In genomic region chr2:151916632-151917031, GRCh38 we compare ENCODE assay signal across 18 cellular contexts.
DNase-seq lines count a peak whose midpoint lies in the region; ATAC-seq and TF ChIP-seq lines count a peak whose summit lies in the region.
"Had no signal": no experiment of that assay in that cellular context is flagged by ENCODE, and none has a peak within 500 bp of the region (broad histone marks: within the 10 kb centered on the region; RNA-seq: fewer than 3 reads in every experiment).

No MANE protein-coding gene starts in this region.

- no peaks in the 10 kb centered on the region for H3K36me3 Mint-ChIP-seq in stimulated activated effector memory CD8-positive, alpha-beta T cell treated with anti-CD3 and anti-CD28 coated beads, Interleukin-12 subunit alpha, Interleukin-12 subunit beta, amount 100 ng/mL, for 72 hours

- no peaks in the 10 kb centered on the region for H3K4me1 Mint-ChIP-seq in stimulated activated effector memory CD8-positive, alpha-beta T cell treated with anti-CD3 and anti-CD28 coated beads, Interleukin-12 subunit alpha, Interleukin-12 subunit beta, amount 100 ng/mL, for 72 hours

- no peak overlapping the region for H3K4me3 Mint-ChIP-seq in stimulated activated effector memory CD8-positive, alpha-beta T cell treated with anti-CD3 and anti-CD28 coated beads, Interleukin-12 subunit alpha, Interleukin-12 subunit beta, amount 100 ng/mL, for 72 hours
- H3K4me3 Mint-ChIP-seq: T-helper 1 cell treated with Interleukin-12 subunit alpha and Interleukin-12 subunit beta and Interleukin-4 antibody, amounts not matched to agents 30 μg/mL and 1 μg/mL, for 36 hours had no signal

- WGBS in lower leg skin, 2 donors, result 45 to 51% methylated on average over 5 of the region's 5 CpGs

- no peak for ATAC-seq in Panc1
- no peak for ATAC-seq in stimulated activated effector memory CD8-positive, alpha-beta T cell treated with anti-CD3 and anti-CD28 coated beads, Interleukin-12 subunit alpha, Interleukin-12 subunit beta, amount 100 ng/mL, for 72 hours
- ATAC-seq: A549 had no signal

- DNase-seq in NCI-H2171 treated with DMSO at 0.1 percent for 48 hours (lab: John Stamatoyannopoulos, UW), result peak; percentile 25
- no peak for DNase-seq in NCI-H2171 (lab: John Stamatoyannopoulos, UW)
- peak; percentile 81 for DNase-seq in NB4 (ENCODE audit: low read depth)
- no peak for DNase-seq in Panc1 (ENCODE audit: low read depth, low spot score)
- peak; percentile 21 for DNase-seq in fibroblast of mammary gland (ENCODE audit: low read depth)
- no peak for DNase-seq in lower leg skin (ENCODE audit: low spot score in 2 of 2)
- DNase-seq in stimulated activated effector memory CD8-positive, alpha-beta T cell treated with anti-CD3 and anti-CD28 coated beads, Interleukin-12 subunit alpha, Interleukin-12 subunit beta, amount 100 ng/mL, for 72 hours (ENCODE audit: low spot score in 2 of 2), result no peak
- DNase-seq: DMS 273 treated with DMSO at 0.1 percent for 48 hours, GF-D8, HFFc6, Kasumi-1, MM.1S, NCI-H1930, NCI-H446 treated with DMSO at 0.1 percent for 48 hours, NCI-H748 treated with DMSO at 0.1 percent for 48 hours, SHP77 had no signal

- BruUV-seq in Panc1 (replicated peaks; lab: Mats Ljungman, UMichigan), result no TSS peak

- intact Hi-C loops in Panc1 (cut with micrococcal nuclease; ENCODE audit: unreplicated experiment), result no loop called here
- intact Hi-C loops in lower leg skin (cut with DNase I; ENCODE audit: low total_unique reads), result no loop called here

- in situ Hi-C loops in Panc1 (cut with HindIII; ENCODE audit: low pct_unique_long_range_greater_than_20kb, low sequenced_read_pairs), result no loop called here

- H3K36me3 ChIP-seq in Panc1 (ENCODE audit: control insufficient read depth, insufficient read depth, low read length), result no peaks in the 10 kb centered on the region

- no peaks in the 10 kb centered on the region for H3K27me3 ChIP-seq in Panc1 (ENCODE audit: control insufficient read depth, insufficient read depth, low read length)

- CTCF ChIA-PET in Panc1 (lab: Charles Lee), result no interaction called here

- TF ChIP-seq POLR2A in NB4 (IDR thresholded peaks at IDR 0.05; ENCODE audit: extremely low read depth, insufficient read length) (no peak), lower leg skin (IDR thresholded peaks at IDR 0.05) (no peak)

- no peaks in the 10 kb centered on the region for H3K9me3 ChIP-seq in Panc1 (ENCODE audit: control insufficient read depth, insufficient read depth, low read depth, low read length)
- H3K9me3 ChIP-seq: A549 had no signal

- no peak overlapping the region for H3K27ac Mint-ChIP-seq in stimulated activated effector memory CD8-positive, alpha-beta T cell treated with anti-CD3 and anti-CD28 coated beads, Interleukin-12 subunit alpha, Interleukin-12 subunit beta, amount 100 ng/mL, for 72 hours
- H3K27ac Mint-ChIP-seq: HFFc6; T-helper 1 cell treated with Interleukin-12 subunit alpha and Interleukin-12 subunit beta and Interleukin-4 antibody, amounts not matched to agents 30 μg/mL and 1 μg/mL, for 36 hours had no signal

- H3K4me3 ChIP-seq in NB4 (ENCODE audit: low read depth, low read length) (no peak overlapping the region), Panc1 (ENCODE audit: low read depth in 2 of 2, low read length in 2 of 2) (no peak overlapping the region), fibroblast of mammary gland (ENCODE audit: control insufficient read depth, low read depth, low read length) (no peak overlapping the region), lower leg skin (ENCODE audit: low read depth, poor library complexity, severe bottlenecking) (no peak overlapping the region)
- H3K4me3 ChIP-seq: A549 had no signal

- no peak overlapping the region for H3K27ac ChIP-seq in Panc1 (ENCODE audit: low read length)
- H3K27ac ChIP-seq: A549 had no signal

- peak; percentile 26 for TF ChIP-seq CTCF in NB4 (IDR thresholded peaks at IDR 0.05; ENCODE audit: low read depth, low read length)
- TF ChIP-seq CTCF in Panc1 (IDR thresholded peaks at IDR 0.05), result 0 out of 2 replicates have a peak, but pooled peaks have one; percentile 10
- TF ChIP-seq CTCF in fibroblast of mammary gland (conservative IDR thresholded peaks at IDR 0.05; ENCODE audit: control insufficient read depth, insufficient read depth, low read depth, low read length), result no peak
- no peak for TF ChIP-seq CTCF in lower leg skin (IDR thresholded peaks at IDR 0.05)

- H3K4me1 ChIP-seq in Panc1 (ENCODE audit: control insufficient read depth, insufficient read depth, low read length), result no peaks in the 10 kb centered on the region
- H3K4me1 ChIP-seq: A549 had no signal

- POLR2A ChIA-PET in Panc1 (lab: Charles Lee), result no interaction called here

- H3K9me3 Mint-ChIP-seq in stimulated activated effector memory CD8-positive, alpha-beta T cell treated with anti-CD3 and anti-CD28 coated beads, Interleukin-12 subunit alpha, Interleukin-12 subunit beta, amount 100 ng/mL, for 72 hours, result peaks cover 2% of the 10 kb centered on the region
- H3K9me3 Mint-ChIP-seq: HFFc6; T-helper 1 cell treated with Interleukin-12 subunit alpha and Interleukin-12 subunit beta and Interleukin-4 antibody, amounts not matched to agents 30 μg/mL and 1 μg/mL, for 36 hours had no signal

Comparison
In these comparisons a context has a peak if more than half of its experiments do, and no peak if none do; other contexts are left out.
1. DNase-seq: peak in NCI-H2171 treated with DMSO at 0.1 percent for 48 hours (single experiment), NB4 (single experiment) and fibroblast of mammary gland (single experiment); none in NCI-H2171 (single experiment), Panc1 (single experiment), lower leg skin (0 of 2) and stimulated activated effector memory CD8-positive, alpha-beta T cell treated with anti-CD3 and anti-CD28 coated beads, Interleukin-12 subunit alpha, Interleukin-12 subunit beta, amount 100 ng/mL, for 72 hours (0 of 2).
2. CTCF ChIP-seq: peak in NB4 (single experiment) and Panc1 (single experiment); none in fibroblast of mammary gland (single experiment) and lower leg skin (0 of 3).